Comparison of ENCODE assay signal across 16 cellular contexts in genomic region chr3:137075020-137075419, GRCh38.
DNase-seq lines count a peak whose midpoint lies in the region; ATAC-seq, FAIRE-seq and TF ChIP-seq lines count a peak whose summit lies in the region.
"Had no signal": no experiment of that assay in that cellular context is flagged by ENCODE, and none has a peak within 500 bp of the region (broad histone marks: within the 10 kb centered on the region; RNA-seq: fewer than 3 reads in every experiment).

No MANE protein-coding gene starts in this region.

- no peak for TF ChIP-seq POLR2A in H1 (IDR thresholded peaks at IDR 0.05; ENCODE audit: control extremely low read depth in 1 of 2, low read depth in 2 of 2, low read length in 2 of 2)

- H3K27ac Mint-ChIP-seq in neural progenitor cell: no peak overlapping the region
- H3K27ac Mint-ChIP-seq: CD4-positive, alpha-beta memory T cell had no signal

- H3K23ac ChIP-seq in H1 (ENCODE audit: insufficient read length): no peak overlapping the region

- H3K56ac ChIP-seq in H1 (replicated peaks; ENCODE audit: insufficient read length, low read depth, low read length): no peak overlapping the region

- H3K79me1 ChIP-seq in H1 (ENCODE audit: low read depth, low read length): no peaks in the 10 kb centered on the region

- TF ChIP-seq RAD21 in H1 (IDR thresholded peaks at IDR 0.05 in 1 of 2, conservative IDR thresholded peaks at IDR 0.05 in 1 of 2; ENCODE audit: low read depth in 2 of 2, low read length in 2 of 2): no peak

- H3K79me2 ChIP-seq in H1 (ENCODE audit: control insufficient read depth in 1 of 2, insufficient read depth in 2 of 2, low read length in 2 of 2) (no peaks in the 10 kb centered on the region; a peak in 1 of 4 replicates), osteoblast (ENCODE audit: insufficient read depth, low read length) (no peaks in the 10 kb centered on the region), neural progenitor cell (ENCODE audit: low read depth) (no peaks in the 10 kb centered on the region)

- intact Hi-C loops in sciatic nerve (cut with DNase I): no loop called here

- TF ChIP-seq CTCF in H1 (IDR thresholded peaks at IDR 0.05; ENCODE audit: control extremely low read depth in 1 of 3, insufficient read depth in 1 of 3, low read depth in 1 of 3, low read length in 3 of 3) (no peak), osteoblast (IDR thresholded peaks at IDR 0.05; ENCODE audit: extremely low read depth, low read depth, low read length) (no peak), neural progenitor cell (IDR thresholded peaks at IDR 0.05) (no peak)

- H2BK120ac ChIP-seq in H1 (replicated peaks; ENCODE audit: low read depth, low read length): no peak overlapping the region

- no peaks in the 10 kb centered on the region for H3F3A ChIP-seq in neural progenitor cell (ENCODE audit: low read depth)

- H2BK20ac ChIP-seq in H1 (ENCODE audit: low read length): no peak overlapping the region

- FAIRE-seq in H1 (lab: Jason Lieb, UNC): no peak
- FAIRE-seq: G401.6, GM12892 had no signal

- H3K9me3 ChIP-seq in H1 (ENCODE audit: insufficient read depth in 2 of 2, low read depth in 1 of 2, low read length in 1 of 2) (no peaks in the 10 kb centered on the region), osteoblast (ENCODE audit: low read depth, low read length) (no peaks in the 10 kb centered on the region), neural progenitor cell (ENCODE audit: low read depth) (no peaks in the 10 kb centered on the region)

- WGBS in H1 (ENCODE audit: extremely low coverage in 1 of 2, insufficient coverage in 1 of 2, insufficient read length in 1 of 2, insufficient replicate concordance in 2 of 2, low coverage in 1 of 2, low lambda C conversion rate in 2 of 2, missing lambda C conversion rate in 1 of 2), 2 experiments: 93% methylated on average over 2 of the region's 2 CpGs; no CpG with 5 or more reads in 1 of the 2 experiments

- H3K4me3 Mint-ChIP-seq in neural progenitor cell: no peak overlapping the region
- H3K4me3 Mint-ChIP-seq: CD4-positive, alpha-beta memory T cell had no signal

- H4K8ac ChIP-seq in H1 (ENCODE audit: extremely low read depth, insufficient read depth, low read length): no peak overlapping the region

- H2AK5ac ChIP-seq in H1 (ENCODE audit: low read depth, low read length): no peak overlapping the region

- H2BK5ac ChIP-seq in H1 (ENCODE audit: low read depth, low read length): no peak overlapping the region

- H3K9ac ChIP-seq in H1 (replicated peaks in 1 of 4; ENCODE audit: extremely low read depth in 1 of 4, low read depth in 3 of 4, low read length in 3 of 4) (no peak overlapping the region), neural progenitor cell (no peak overlapping the region)

- no peaks in the 10 kb centered on the region for H3K27me3 Mint-ChIP-seq in neural progenitor cell (ENCODE audit: insufficient read depth, low read depth)

- no peak for TF ChIP-seq EP300 in H1 (IDR thresholded peaks at IDR 0.05; ENCODE audit: borderline replicate concordance in 1 of 2, low read depth in 2 of 2, low read length in 2 of 2)

- H3K27ac ChIP-seq in H1 (ENCODE audit: low read depth, low read length): no peak overlapping the region
- H3K27ac ChIP-seq in osteoblast (ENCODE audit: low read depth, low read length): no peak overlapping the region
- H3K27ac ChIP-seq in neural progenitor cell: no peak overlapping the region

- no peaks in the 10 kb centered on the region for H4K20me1 ChIP-seq in H1 (replicated peaks in 1 of 2; ENCODE audit: control insufficient read depth in 1 of 2, insufficient read depth in 2 of 2, low read length in 2 of 2)
- no peaks in the 10 kb centered on the region for H4K20me1 ChIP-seq in osteoblast (ENCODE audit: insufficient read depth, low read length)
- no peaks in the 10 kb centered on the region for H4K20me1 ChIP-seq in neural progenitor cell (ENCODE audit: low read depth)

- H2BK15ac ChIP-seq in H1 (ENCODE audit: low read length): 0 out of 2 replicates have a peak overlapping the region, but pooled peaks have one; percentile 4

- ATAC-seq in esophagus mucosa (peak; percentile 78), sciatic nerve (no peak)
- ATAC-seq: HCT116 had no signal

- H2BK12ac ChIP-seq in H1 (ENCODE audit: low read depth, low read length): no peak overlapping the region

- H3K4ac ChIP-seq in H1 (replicated peaks; ENCODE audit: insufficient read length, low read depth, low read length): no peak overlapping the region

- H3K27me3 ChIP-seq in H1 (replicated peaks in 1 of 4; ENCODE audit: control insufficient read depth in 3 of 4, extremely low read depth in 1 of 4, insufficient read depth in 3 of 4, low read length in 3 of 4) (no peaks in the 10 kb centered on the region), osteoblast (ENCODE audit: insufficient read depth, low read length) (no peaks in the 10 kb centered on the region), neural progenitor cell (no peaks in the 10 kb centered on the region)

- no peaks in the 10 kb centered on the region for H3K36me3 ChIP-seq in H1 (ENCODE audit: control insufficient read depth in 2 of 4, insufficient read depth in 4 of 4, low read length in 3 of 4)
- H3K36me3 ChIP-seq in osteoblast (ENCODE audit: insufficient read depth, low read length): no peaks in the 10 kb centered on the region
- no peaks in the 10 kb centered on the region for H3K36me3 ChIP-seq in neural progenitor cell

- H2AFZ ChIP-seq in H1 (ENCODE audit: low read length): no peak overlapping the region
- H2AFZ ChIP-seq in osteoblast (ENCODE audit: low read length): no peak overlapping the region
- H2AFZ ChIP-seq in neural progenitor cell (replicated peaks): no peak overlapping the region

- H3K4me2 ChIP-seq in H1 (ENCODE audit: insufficient read depth in 1 of 2, low read depth in 2 of 2, low read length in 2 of 2) (no peak overlapping the region), osteoblast (ENCODE audit: insufficient read depth, low read length) (no peak overlapping the region), neural progenitor cell (no peak overlapping the region)

- no peaks in the 10 kb centered on the region for H3K4me1 Mint-ChIP-seq in neural progenitor cell
- H3K4me1 Mint-ChIP-seq: CD4-positive, alpha-beta memory T cell had no signal

- H3K36me3 Mint-ChIP-seq in neural progenitor cell: no peaks in the 10 kb centered on the region
- H3K36me3 Mint-ChIP-seq: CD4-positive, alpha-beta memory T cell had no signal

- H4K91ac ChIP-seq in H1 (replicated peaks; ENCODE audit: insufficient read length, low read length): no peak overlapping the region

- CTCF ChIA-PET in H1 (lab: Charles Lee; ENCODE audit: partially characterized antibody): no interaction called here

- no peak for DNase-seq in H1 (ENCODE audit: low read depth in 1 of 2, low spot score in 2 of 2)
- DNase-seq in osteoblast (ENCODE audit: insufficient read length, low spot score, missing footprints): peak; percentile 4
- DNase-seq in neural progenitor cell (ENCODE audit: low spot score): no peak
- DNase-seq in NCI-H524 (lab: John Stamatoyannopoulos, UW): no peak
- DNase-seq in sciatic nerve (ENCODE audit: low spot score): no peak
- DNase-seq: C1 segment of cervical spinal cord; Calu3; CD4-positive, alpha-beta memory T cell; COR-L47; DND-41; GOT3; H7 had no signal

- no peak overlapping the region for H3K18ac ChIP-seq in H1 (ENCODE audit: extremely low read depth, low read length)

- H3K4me1 ChIP-seq in H1 (replicated peaks in 1 of 4; ENCODE audit: control insufficient read depth in 3 of 4, insufficient read depth in 4 of 4, low read length in 3 of 4) (no peaks in the 10 kb centered on the region), osteoblast (ENCODE audit: insufficient read depth, low read length) (no peaks in the 10 kb centered on the region), neural progenitor cell (no peaks in the 10 kb centered on the region)

- no peak overlapping the region for H3K4me3 ChIP-seq in H1 (ENCODE audit: extremely low read depth in 1 of 4, insufficient read depth in 2 of 4, low read depth in 3 of 4, low read length in 4 of 4)
- H3K4me3 ChIP-seq in osteoblast (ENCODE audit: insufficient read depth, low read length): no peak overlapping the region
- no peak overlapping the region for H3K4me3 ChIP-seq in neural progenitor cell

- no peaks in the 10 kb centered on the region for H3K23me2 ChIP-seq in H1 (ENCODE audit: low read depth, low read length)

- POLR2A ChIA-PET in H1 (lab: Charles Lee; ENCODE audit: partially characterized antibody): no interaction called here

- no peaks in the 10 kb centered on the region for H3K9me3 Mint-ChIP-seq in neural progenitor cell

- no peak overlapping the region for H4K5ac ChIP-seq in H1 (ENCODE audit: insufficient read length, low read depth, low read length)

- no peak overlapping the region for H3K14ac ChIP-seq in H1 (ENCODE audit: insufficient read length)

TF ChIP-seq in H1, 55 proteins besides CTCF, POLR2A, EP300 and RAD21 (continues in another document):
- TF ChIP-seq SRF (IDR thresholded peaks at IDR 0.05; ENCODE audit: low read depth, low read length) (no peak), SIRT6 (IDR thresholded peaks at IDR 0.05; ENCODE audit: low read length) (no peak), EZH2 (IDR thresholded peaks at IDR 0.05; ENCODE audit: low read depth, low read length, severe bottlenecking) (no peak), YY1 (IDR thresholded peaks at IDR 0.05; ENCODE audit: low read depth, low read length) (no peak), CBX8 (IDR thresholded peaks at IDR 0.05; ENCODE audit: borderline replicate concordance, low read depth, low read length) (no peak), TBP (IDR thresholded peaks at IDR 0.05; ENCODE audit: low read depth, low read length) (no peak), BRCA1 (IDR thresholded peaks at IDR 0.05; ENCODE audit: low read depth, low read length) (no peak), TCF12 (IDR thresholded peaks at IDR 0.05; ENCODE audit: low read depth, low read length) (no peak), SAP30 (IDR thresholded peaks at IDR 0.05; ENCODE audit: insufficient read depth, insufficient replicate concordance, low read length) (no peak)
- TF ChIP-seq, protein P1, sequence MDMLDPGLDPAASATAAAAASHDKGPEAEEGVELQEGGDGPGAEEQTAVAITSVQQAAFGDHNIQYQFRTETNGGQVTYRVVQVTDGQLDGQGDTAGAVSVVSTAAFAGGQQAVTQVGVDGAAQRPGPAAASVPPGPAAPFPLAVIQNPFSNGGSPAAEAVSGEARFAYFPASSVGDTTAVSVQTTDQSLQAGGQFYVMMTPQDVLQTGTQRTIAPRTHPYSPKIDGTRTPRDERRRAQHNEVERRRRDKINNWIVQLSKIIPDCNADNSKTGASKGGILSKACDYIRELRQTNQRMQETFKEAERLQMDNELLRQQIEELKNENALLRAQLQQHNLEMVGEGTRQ (IDR thresholded peaks at IDR 0.05; ENCODE audit: low read length): no peak
